In the genomic region with DNA sequence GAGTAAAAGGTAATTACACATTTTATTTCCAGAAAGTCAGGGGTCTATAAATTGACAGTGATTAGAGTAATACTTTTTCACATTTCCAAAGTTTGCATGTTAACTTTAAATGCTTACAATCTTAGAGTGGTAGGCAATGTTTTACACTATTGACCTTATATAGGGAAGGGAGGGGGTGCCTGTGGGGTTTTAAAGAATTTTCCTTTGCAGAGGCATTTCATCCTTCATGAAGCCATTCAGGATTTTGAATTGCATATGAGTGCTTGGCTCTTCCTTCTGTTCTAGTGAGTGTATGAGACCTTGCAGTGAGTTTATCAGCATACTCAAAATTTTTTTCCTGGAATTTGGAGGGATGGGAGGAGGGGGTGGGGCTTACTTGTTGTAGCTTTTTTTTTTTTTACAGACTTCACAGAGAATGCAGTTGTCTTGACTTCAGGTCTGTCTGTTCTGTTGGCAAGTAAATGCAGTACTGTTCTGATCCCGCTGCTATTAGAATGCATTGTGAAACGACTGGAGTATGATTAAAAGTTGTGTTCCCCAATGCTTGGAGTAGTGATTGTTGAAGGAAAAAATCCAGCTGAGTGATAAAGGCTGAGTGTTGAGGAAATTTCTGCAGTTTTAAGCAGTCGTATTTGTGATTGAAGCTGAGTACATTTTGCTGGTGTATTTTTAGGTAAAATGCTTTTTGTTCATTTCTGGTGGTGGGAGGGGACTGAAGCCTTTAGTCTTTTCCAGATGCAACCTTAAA, we compare ENCODE assay signal across 8 cellular contexts. TPM values are rescaled to one million over a fixed set of nuclear protein-coding genes. Genes with fewer than 3 reads are reported as not detected.
DNase-seq lines count a peak whose midpoint lies in the region; TF ChIP-seq lines count a peak whose summit lies in the region.

No MANE protein-coding gene starts in this region.

- H3K27me3 ChIP-seq in SJCRH30, result no peaks in the 10 kb centered on the region

- peak; percentile 41 for DNase-seq in NCI-H146 (lab: John Stamatoyannopoulos, UW)
- no peak for DNase-seq in NCI-H146 treated with DMSO at 0.1 percent for 48 hours (lab: John Stamatoyannopoulos, UW; ENCODE audit: unreplicated experiment)
- no peak for DNase-seq in SJCRH30
- peak; percentile 78 for DNase-seq in fibroblast of villous mesenchyme (ENCODE audit: low read depth)
- no peak for DNase-seq in skeletal muscle cell (ENCODE audit: low read depth)
- DNase-seq in HuH-7.5 (ENCODE audit: low spot score), result no peak
- DNase-seq in NCI-H524 treated with DMSO at 0.1 percent for 48 hours (lab: John Stamatoyannopoulos, UW), result no peak
- DNase-seq in hepatic stellate cell (ENCODE audit: low spot score), result no peak

- H3K9me3 ChIP-seq in SJCRH30 (replicated peaks), result no peaks in the 10 kb centered on the region

- peaks cover 12% of the 10 kb centered on the region; the same call in 1 of the 2 replicates for H3K4me1 ChIP-seq in SJCRH30

- H3K36me3 ChIP-seq in SJCRH30, result peaks cover 65% of the 10 kb centered on the region

- TF ChIP-seq CTCF in fibroblast of villous mesenchyme (IDR thresholded peaks at IDR 0.05; ENCODE audit: insufficient read depth, low read depth, low read length), result no peak

- H3K27ac ChIP-seq in SJCRH30, result no peak overlapping the region

- peak overlapping the region; percentile 73 for H3K4me3 ChIP-seq in SJCRH30
- peak overlapping the region; percentile 96 for H3K4me3 ChIP-seq in fibroblast of villous mesenchyme (ENCODE audit: low read depth, low read length)
- peak overlapping the region; percentile 82 for H3K4me3 ChIP-seq in skeletal muscle cell (ENCODE audit: low read depth, low read length)

RNA-seq across cellular contexts. Expression of a gene that starts 5.3 kb away (rescaled TPM):
- total RNA-seq in SJCRH30 (2014; rRNA removed; shearing (Covaris generic)), result 496 and 686 TPM in 2 replicates
- 12,351 and 16,563 TPM in 2 replicates for total RNA-seq in fibroblast of villous mesenchyme

RNA-seq across cellular contexts. Expression of a gene that starts 20.8 kb away (rescaled TPM):
- 39.1 and 41.8 TPM in 2 replicates for total RNA-seq in SJCRH30 (2014; rRNA removed; shearing (Covaris generic))
- total RNA-seq in fibroblast of villous mesenchyme, result 125 and 135 TPM in 2 replicates

RNA-seq across cellular contexts. Expression of a gene that starts 54.1 kb away (rescaled TPM):
- total RNA-seq in SJCRH30 (2014; rRNA removed; shearing (Covaris generic)), result 13.2 and 17.2 TPM in 2 replicates
- total RNA-seq in fibroblast of villous mesenchyme, result 23.7 and 24.2 TPM in 2 replicates

Comparison
In these comparisons a context has a peak if more than half of its experiments do, and no peak if none do; other contexts are left out.
1. DNase-seq: peak in NCI-H146 (single experiment) and fibroblast of villous mesenchyme (single experiment); none in NCI-H146 treated with DMSO at 0.1 percent for 48 hours (single experiment), SJCRH30 (0 of 2), skeletal muscle cell (single experiment), HuH-7.5 (single experiment), NCI-H524 treated with DMSO at 0.1 percent for 48 hours (single experiment) and hepatic stellate cell (single experiment).
2. RNA of a gene that starts 5.3 kb away (total RNA-seq): 12,351 to 16,563 TPM in fibroblast of villous mesenchyme; 496 to 686 TPM in SJCRH30; every median in the first group is over 10 times any median in the second.
3. Peak in every context shown above with its lines, with median percentiles within 50 percentile points of each other: H3K4me3 ChIP-seq.